21 cellular contexts compared by ENCODE assay signal in genomic region chr17:12472613-12473173, GRCh38.
DNase-seq lines count a peak whose midpoint lies in the region; TF ChIP-seq lines count a peak whose summit lies in the region.
"Had no signal": no experiment of that assay in that cellular context is flagged by ENCODE, and none has a peak within 500 bp of the region (broad histone marks: within the 10 kb centered on the region; RNA-seq: fewer than 3 reads in every experiment).

No MANE protein-coding gene starts in this region.

- H3K4me3 Mint-ChIP-seq in endothelial cell (ENCODE audit: unreplicated experiment), result no peak overlapping the region
- H3K4me3 Mint-ChIP-seq in activated naive CD8-positive, alpha-beta T cell treated with anti-CD3 and anti-CD28 coated beads for 36 hours, result no peak overlapping the region
- H3K4me3 Mint-ChIP-seq: CD4-positive, alpha-beta T cell; H9; HFFc6 had no signal

- H3K27me3 ChIP-seq in MG63 (no peaks in the 10 kb centered on the region), esophagus muscularis mucosa (no peaks in the 10 kb centered on the region), sigmoid colon (no peaks in the 10 kb centered on the region)
- H3K27me3 ChIP-seq: BLaER1 had no signal

- H3K36me3 ChIP-seq in MG63, result no peaks in the 10 kb centered on the region
- no peaks in the 10 kb centered on the region for H3K36me3 ChIP-seq in esophagus muscularis mucosa
- no peaks in the 10 kb centered on the region for H3K36me3 ChIP-seq in sigmoid colon
- H3K36me3 ChIP-seq: BLaER1 had no signal

- H3K9me3 ChIP-seq in MG63, result no peaks in the 10 kb centered on the region
- no peaks in the 10 kb centered on the region for H3K9me3 ChIP-seq in esophagus muscularis mucosa
- no peaks in the 10 kb centered on the region for H3K9me3 ChIP-seq in sigmoid colon
- H3K9me3 ChIP-seq: BLaER1 had no signal

- TF ChIP-seq CTCF in esophagus muscularis mucosa (IDR thresholded peaks at IDR 0.05), result no peak
- TF ChIP-seq CTCF in sigmoid colon (IDR thresholded peaks at IDR 0.05), result no peak
- no peak for TF ChIP-seq CTCF in endothelial cell (IDR thresholded peaks at IDR 0.05; ENCODE audit: unreplicated experiment)

- no peaks in the 10 kb centered on the region for H3K9me3 Mint-ChIP-seq in endothelial cell (ENCODE audit: unreplicated experiment)
- peaks cover 1% of the 10 kb centered on the region for H3K9me3 Mint-ChIP-seq in activated naive CD8-positive, alpha-beta T cell treated with anti-CD3 and anti-CD28 coated beads for 36 hours
- H3K9me3 Mint-ChIP-seq: H9, HFFc6 had no signal

- no peak overlapping the region for H3K4me3 ChIP-seq in MG63
- no peak overlapping the region for H3K4me3 ChIP-seq in esophagus muscularis mucosa
- no peak overlapping the region for H3K4me3 ChIP-seq in sigmoid colon
- H3K4me3 ChIP-seq: BLaER1 had no signal

- H3K4me1 Mint-ChIP-seq in endothelial cell (ENCODE audit: unreplicated experiment), result no peaks in the 10 kb centered on the region
- no peaks in the 10 kb centered on the region for H3K4me1 Mint-ChIP-seq in activated naive CD8-positive, alpha-beta T cell treated with anti-CD3 and anti-CD28 coated beads for 36 hours

- TF ChIP-seq POLR2A in esophagus muscularis mucosa (IDR thresholded peaks at IDR 0.05; ENCODE audit: low read depth), result no peak
- no peak for TF ChIP-seq POLR2A in sigmoid colon (IDR thresholded peaks at IDR 0.05)

- intact Hi-C loops in esophagus muscularis mucosa (cut with DNase I), result no loop called here
- intact Hi-C loops in sigmoid colon (cut with DNase I), result no loop called here

- no peak overlapping the region for H3K27ac Mint-ChIP-seq in endothelial cell (ENCODE audit: unreplicated experiment)
- H3K27ac Mint-ChIP-seq in activated naive CD8-positive, alpha-beta T cell treated with anti-CD3 and anti-CD28 coated beads for 36 hours, result no peak overlapping the region
- H3K27ac Mint-ChIP-seq: CD4-positive, alpha-beta T cell; H9; HFFc6 had no signal

- TF ChIP-seq EP300 in esophagus muscularis mucosa (IDR thresholded peaks at IDR 0.05) (no peak), sigmoid colon (IDR thresholded peaks at IDR 0.05) (peak in 2 of 4 donors; percentile 18 to 29)

- WGBS in esophagus muscularis mucosa, result 44% methylated on average over 4 of the region's 4 CpGs
- WGBS in sigmoid colon, 2 donors, result 68 to 74% methylated on average over 4 of the region's 4 CpGs

- H3K27ac ChIP-seq in esophagus muscularis mucosa (replicated peaks in 1 of 4) (peak overlapping the region; percentile 53 to 66 (median 56)), sigmoid colon (peak overlapping the region; percentile 60 to 77 (median 66))
- H3K27ac ChIP-seq: BLaER1 had no signal

- H3K4me1 ChIP-seq in esophagus muscularis mucosa (peaks cover 0 to 29% (median 26%) of the 10 kb centered on the region in 4 donors), sigmoid colon (peaks cover 0 to 30% (median 25%) of the 10 kb centered on the region in 4 donors)
- H3K4me1 ChIP-seq: BLaER1 had no signal

- no peaks in the 10 kb centered on the region for H3K27me3 Mint-ChIP-seq in endothelial cell (ENCODE audit: unreplicated experiment)
- H3K27me3 Mint-ChIP-seq in activated naive CD8-positive, alpha-beta T cell treated with anti-CD3 and anti-CD28 coated beads for 36 hours, result no peaks in the 10 kb centered on the region
- H3K27me3 Mint-ChIP-seq: CD4-positive, alpha-beta T cell had no signal

- DNase-seq in DMS 273 treated with DMSO at 0.1 percent for 48 hours (lab: John Stamatoyannopoulos, UW), result peak; percentile 81
- peak; percentile 55 for DNase-seq in MG63
- no peak for DNase-seq in esophagus muscularis mucosa (ENCODE audit: extremely low spot score)
- DNase-seq in sigmoid colon, result peak; percentile 81
- no peak for DNase-seq in iPS-NIHi7 (ENCODE audit: extremely low spot score)
- DNase-seq in NCI-H2227 (lab: John Stamatoyannopoulos, UW; ENCODE audit: unreplicated experiment), result no peak
- DNase-seq in endothelial cell (ENCODE audit: low spot score), result no peak
- DNase-seq in activated naive CD8-positive, alpha-beta T cell treated with anti-CD3 and anti-CD28 coated beads for 36 hours, result no peak
- DNase-seq: CD4-positive, alpha-beta T cell; COR-L47; H9; HFFc6; Kasumi-1; MM.1S; NCI-H1048; NCI-H1436 treated with DMSO at 0.1 percent for 48 hours; NCI-H2029 treated with DMSO at 0.1 percent for 48 hours; NCI-H446; NCI-H69; NK-92 treated with Interleukin-12 subunit alpha and Interleukin-12 subunit beta, amount 100 ng/mL, for 24 hours had no signal

- no peaks in the 10 kb centered on the region for H3K36me3 Mint-ChIP-seq in endothelial cell (ENCODE audit: low read depth, unreplicated experiment)
- no peaks in the 10 kb centered on the region for H3K36me3 Mint-ChIP-seq in activated naive CD8-positive, alpha-beta T cell treated with anti-CD3 and anti-CD28 coated beads for 36 hours

Comparison
In these comparisons a context has a peak if more than half of its experiments do, and no peak if none do; other contexts are left out.
1. DNase-seq: peak in DMS 273 treated with DMSO at 0.1 percent for 48 hours (single experiment), MG63 (single experiment) and sigmoid colon (single experiment); none in esophagus muscularis mucosa (single experiment), iPS-NIHi7 (single experiment), NCI-H2227 (single experiment), endothelial cell (single experiment) and activated naive CD8-positive, alpha-beta T cell treated with anti-CD3 and anti-CD28 coated beads for 36 hours (single experiment).